9 cellular contexts compared by ENCODE assay signal in genomic region chr20:59027746-59028320, GRCh38. TPM values are rescaled to one million over a fixed set of nuclear protein-coding genes. Genes with fewer than 3 reads are reported as not detected.
DNase-seq lines count a peak whose midpoint lies in the region; ATAC-seq, FAIRE-seq and TF ChIP-seq lines count a peak whose summit lies in the region.
"Had no signal": no experiment of that assay in that cellular context is flagged by ENCODE, and none has a peak within 500 bp of the region (broad histone marks: within the 10 kb centered on the region; RNA-seq: fewer than 3 reads in every experiment).

No MANE protein-coding gene starts in this region.

- no peak for ATAC-seq in HepG2
- no peak for ATAC-seq in right lobe of liver
- ATAC-seq in GM21423 (IDR thresholded peaks at IDR 0.05; ENCODE audit: unreplicated experiment), result no peak

- POLR2A ChIA-PET in HepG2 (lab: Yijun Ruan, JAX), result interaction anchor here (1.6 kb wide), 1 partner anchor 47 kb away, joined by 4 read pairs; the partner anchor contains the start of gene NELFCD

- no peak for FAIRE-seq in HepG2 (lab: Jason Lieb, UNC)

- H3K9me3 ChIP-seq in HepG2 (ENCODE audit: low read length) (no peaks in the 10 kb centered on the region), right lobe of liver (no peaks in the 10 kb centered on the region), endodermal cell (ENCODE audit: control insufficient read depth, low read length) (no peaks in the 10 kb centered on the region), subcutaneous abdominal adipose tissue (ENCODE audit: control insufficient read depth in 5 of 5, low read length in 5 of 5) (no peaks in the 10 kb centered on the region)
- H3K9me3 ChIP-seq: testis had no signal

- no peak overlapping the region for H3K27ac Mint-ChIP-seq in endodermal cell

- H3K9ac ChIP-seq in HepG2 (ENCODE audit: insufficient read depth, low read depth, low read length) (no peak overlapping the region), endodermal cell (ENCODE audit: extremely low read depth, low read length, poor library complexity, severe bottlenecking) (no peak overlapping the region), subcutaneous abdominal adipose tissue (ENCODE audit: low read length in 5 of 5) (peak overlapping the region in 1 of 5 donors; percentile 47)

- peaks cover 64% of the 10 kb centered on the region for H3K27me3 Mint-ChIP-seq in endodermal cell (ENCODE audit: insufficient read depth)

- peaks cover 70% of the 10 kb centered on the region for H3K79me2 ChIP-seq in HepG2 (ENCODE audit: insufficient read depth, low read length)

- no peak overlapping the region for H3K4me3 Mint-ChIP-seq in endodermal cell

- no peak overlapping the region; a peak in 1 of 6 replicates for H3K4me3 ChIP-seq in HepG2 (replicated peaks in 1 of 3; ENCODE audit: insufficient read depth in 1 of 3, low read depth in 2 of 3, low read length in 3 of 3)
- no peak overlapping the region for H3K4me3 ChIP-seq in right lobe of liver
- peak overlapping the region; percentile 36 for H3K4me3 ChIP-seq in endodermal cell (ENCODE audit: low read length)
- H3K4me3 ChIP-seq in subcutaneous abdominal adipose tissue (ENCODE audit: low read depth in 1 of 5, low read length in 5 of 5), result no peak overlapping the region
- H3K4me3 ChIP-seq: testis had no signal

- H3K36me3 ChIP-seq in HepG2 (replicated peaks in 1 of 2; ENCODE audit: control insufficient read depth in 1 of 2, insufficient read depth in 2 of 2, low read length in 2 of 2) (peaks cover 32 to 65% of the 10 kb centered on the region in 2 experiments), right lobe of liver (peaks cover 4 to 56% (median 15%) of the 10 kb centered on the region in 4 donors), endodermal cell (ENCODE audit: control insufficient read depth, insufficient read depth, low read length) (peaks cover 69% of the 10 kb centered on the region), subcutaneous abdominal adipose tissue (ENCODE audit: control insufficient read depth in 5 of 5, insufficient read depth in 5 of 5, low read length in 5 of 5) (peaks cover 33 to 68% (median 54%) of the 10 kb centered on the region in 5 donors)

- H3K27ac ChIP-seq in HepG2 (ENCODE audit: extremely low read length, insufficient read depth, low read length) (no peak overlapping the region), right lobe of liver (no peak overlapping the region), endodermal cell (ENCODE audit: low read depth, low read length) (no peak overlapping the region), subcutaneous abdominal adipose tissue (ENCODE audit: low read depth, low read length) (peak overlapping the region; percentile 7)
- H3K27ac ChIP-seq: testis had no signal

- no TSS peak for BruUV-seq in HepG2 (replicated peaks; lab: Mats Ljungman, UMichigan)

- TF ChIP-seq POLR2A in HepG2 (IDR thresholded peaks at IDR 0.05; ENCODE audit: insufficient read depth in 1 of 2, low read depth in 2 of 2, low read length in 2 of 2), result no peak
- TF ChIP-seq POLR2A in right lobe of liver (IDR thresholded peaks at IDR 0.05), result no peak

- DNase-seq in HepG2 (ENCODE audit: low spot score) (no peak), right lobe of liver (no peak), endodermal cell (no peak)
- DNase-seq in stimulated activated CD4-positive, alpha-beta T cell treated with anti-CD3 and anti-CD28 coated beads, Interleukin-2, amount 100 ng/mL, for 24 hours, result no peak
- DNase-seq: AML-193, T1000, testis had no signal

- in situ Hi-C loops in HepG2 (cut with HindIII; ENCODE audit: extremely low pct_ligation_motif_present, low pct_unique_long_range_greater_than_20kb), result no loop called here

- no peaks in the 10 kb centered on the region for H3K9me3 Mint-ChIP-seq in endodermal cell

- TF ChIP-seq RAD21 in HepG2 (CRISPR knock-in tag; IDR thresholded peaks at IDR 0.05), result no peak

- 96% methylated on average over 8 of the region's 8 CpGs for WGBS in HepG2 (ENCODE audit: low lambda C conversion rate)
- 91% methylated on average over 8 of the region's 8 CpGs for WGBS in right lobe of liver (ENCODE audit: insufficient coverage, low coverage, low lambda C conversion rate, missing lambda C conversion rate)
- 74 to 76% methylated on average over 6 to 8 of the region's 8 CpGs for WGBS in endodermal cell (ENCODE audit: insufficient coverage in 1 of 2, insufficient read length in 1 of 2), 2 experiments

- peaks cover 70% of the 10 kb centered on the region for H3K36me3 Mint-ChIP-seq in endodermal cell (ENCODE audit: low read depth)

- peaks cover 30% of the 10 kb centered on the region for H3K4me1 Mint-ChIP-seq in endodermal cell

- peak overlapping the region; percentile 97; the same call in 1 of the 2 replicates for H3K4me2 ChIP-seq in HepG2 (ENCODE audit: low read depth, low read length)

- no peaks in the 10 kb centered on the region; a peak in 1 of 5 replicates for H3K27me3 ChIP-seq in HepG2 (ENCODE audit: control insufficient read depth in 1 of 2, insufficient read depth in 2 of 2, low read length in 2 of 2)
- no peaks in the 10 kb centered on the region for H3K27me3 ChIP-seq in right lobe of liver
- H3K27me3 ChIP-seq in endodermal cell (ENCODE audit: control insufficient read depth, insufficient read depth, low read length, poor library complexity, severe bottlenecking), result no peaks in the 10 kb centered on the region
- H3K27me3 ChIP-seq in subcutaneous abdominal adipose tissue (ENCODE audit: control insufficient read depth in 5 of 5, insufficient read depth in 4 of 5, low read length in 5 of 5), result no peaks in the 10 kb centered on the region
- H3K27me3 ChIP-seq: testis had no signal

- TF ChIP-seq EP300 in HepG2 (IDR thresholded peaks at IDR 0.05; ENCODE audit: low read depth in 2 of 2, low read length in 2 of 2), result no peak
- no peak for TF ChIP-seq EP300 in HepG2 (CRISPR knock-in tag; IDR thresholded peaks at IDR 0.05; ENCODE audit: borderline replicate concordance)

- CTCF ChIA-PET in HepG2 (lab: Yijun Ruan, JAX; ENCODE audit: low intra/inter-chr PET ratio, low total read pairs), result no interaction called here

- TF ChIP-seq CTCF in HepG2 (CRISPR knock-in tag; IDR thresholded peaks at IDR 0.05) (no peak), right lobe of liver (IDR thresholded peaks at IDR 0.05) (no peak), endodermal cell (conservative IDR thresholded peaks at IDR 0.05) (no peak)

- H2AFZ ChIP-seq in HepG2 (ENCODE audit: low read length), result no peak overlapping the region

- H4K20me1 ChIP-seq in HepG2 (ENCODE audit: insufficient read depth, low read length), result peaks cover 15% of the 10 kb centered on the region; the same call in 1 of the 2 replicates

- intact Hi-C loops in HepG2 (cut with micrococcal nuclease; ENCODE audit: unreplicated experiment) (no loop called here), right lobe of liver (cut with DNase I) (no loop called here)

- peaks cover 68% of the 10 kb centered on the region for H3K4me1 ChIP-seq in HepG2 (ENCODE audit: insufficient read depth, low read length)
- H3K4me1 ChIP-seq in right lobe of liver, result peaks cover 0 to 41% (median 14%) of the 10 kb centered on the region in 4 donors
- H3K4me1 ChIP-seq in endodermal cell (ENCODE audit: control insufficient read depth, insufficient read depth, low read length), result peaks cover 7% of the 10 kb centered on the region
- peaks cover 4 to 51% (median 49%) of the 10 kb centered on the region in 5 donors for H3K4me1 ChIP-seq in subcutaneous abdominal adipose tissue (ENCODE audit: control insufficient read depth in 5 of 5, insufficient read depth in 5 of 5, low read length in 5 of 5)

RNA-seq across cellular contexts. Expression of gene ATP5F1E, which starts 4.3 kb away (rescaled TPM):
- total RNA-seq in HepG2 (2016; rRNA removed; fragmentation: Illumina TruSeq; extraction: Trizol) (134 and 163 TPM in 2 replicates), right lobe of liver (10 to 100 TPM; 15.8 to 34.6 (median 30.5) TPM), endodermal cell (10 to 100 TPM; 52.6 to 62.6 TPM)
- total RNA-seq in HepG2 (2016; cell fraction: cytosol; rRNA removed; fragmentation: Illumina TruSeq; extraction: Trizol; ENCODE audit: low read depth), result 136 and 187 TPM in 2 replicates
- 135 and 172 TPM in 2 replicates for total RNA-seq in HepG2 (2016; cell fraction: insoluble cytoplasmic fraction; rRNA removed; fragmentation: Illumina TruSeq; extraction: Trizol)
- total RNA-seq in HepG2 (2016; cell fraction: membrane; rRNA removed; fragmentation: Illumina TruSeq; extraction: Trizol), result 188 and 230 TPM in 2 replicates
- total RNA-seq in HepG2 (2016; cell fraction: nucleus; rRNA removed; fragmentation: Illumina TruSeq; extraction: Trizol), result 74.5 and 76.2 TPM in 2 replicates
- polyA plus RNA-seq in HepG2 (2011; rRNA removed), result 99.9 and 121 TPM in 2 replicates
- 40.4 and 46.7 TPM in 2 replicates for polyA plus RNA-seq in HepG2 (2011; cell fraction: cytosol; rRNA removed)
- 11.8 and 17.3 TPM in 2 replicates for polyA plus RNA-seq in HepG2 (2011; cell fraction: nucleus; rRNA removed)
- 85.8 and 145 TPM in 2 replicates for polyA plus RNA-seq in HepG2 (2012)
- 146 and 191 TPM in 2 replicates for polyA plus RNA-seq in HepG2 (2016; cell fraction: cytosol; fragmentation: Illumina TruSeq; extraction: Trizol; ENCODE audit: low read depth)
- 167 and 175 TPM in 2 replicates for polyA plus RNA-seq in HepG2 (2016; cell fraction: insoluble cytoplasmic fraction; fragmentation: Illumina TruSeq; extraction: Trizol; ENCODE audit: low read depth)
- 151 and 201 TPM in 2 replicates for polyA plus RNA-seq in HepG2 (2016; cell fraction: membrane; fragmentation: Illumina TruSeq; extraction: Trizol; ENCODE audit: low read depth)
- polyA plus RNA-seq in HepG2 (2016; cell fraction: nucleus; fragmentation: Illumina TruSeq; extraction: Trizol; ENCODE audit: insufficient read depth, low read depth), result 88.7 and 95.7 TPM in 2 replicates
- polyA minus RNA-seq in HepG2 (2011; rRNA and poly(A)+ RNA removed; ENCODE audit: low replicate concordance), result 19.0 and 25.4 TPM in 2 replicates
- 21.2 and 23.6 TPM in 2 replicates for polyA minus RNA-seq in HepG2 (2011; cell fraction: cytosol; rRNA and poly(A)+ RNA removed)
- polyA minus RNA-seq in HepG2 (2011; cell fraction: nucleus; rRNA and poly(A)+ RNA removed), result 61.4 and 62.2 TPM in 2 replicates
- 73.3 TPM for polyA plus RNA-seq in endodermal cell (2013, experiment 1 of 2)
- polyA plus RNA-seq in endodermal cell (2013, experiment 2 of 2), result 79.4 TPM

RNA-seq across cellular contexts. Expression of gene TUBB1, which starts 8.6 kb away (rescaled TPM):
- total RNA-seq in HepG2 (2016; rRNA removed; fragmentation: Illumina TruSeq; extraction: Trizol), result 0.11 and 0.17 TPM in 2 replicates
- not detected in 2 replicates for total RNA-seq in HepG2 (2016; cell fraction: cytosol; rRNA removed; fragmentation: Illumina TruSeq; extraction: Trizol; ENCODE audit: low read depth)
- 0.17 and 0.25 TPM in 2 replicates for total RNA-seq in HepG2 (2016; cell fraction: insoluble cytoplasmic fraction; rRNA removed; fragmentation: Illumina TruSeq; extraction: Trizol)
- total RNA-seq in HepG2 (2016; cell fraction: membrane; rRNA removed; fragmentation: Illumina TruSeq; extraction: Trizol), result 0.07 TPM in 1 of 2 replicates, not detected in the other
- 0.09 and 0.16 TPM in 2 replicates for total RNA-seq in HepG2 (2016; cell fraction: nucleus; rRNA removed; fragmentation: Illumina TruSeq; extraction: Trizol)
- polyA plus RNA-seq in HepG2 (2011; rRNA removed), result 51.5 and 57.6 TPM in 2 replicates
- 32.3 and 32.4 TPM in 2 replicates for polyA plus RNA-seq in HepG2 (2011; cell fraction: cytosol; rRNA removed)
- polyA plus RNA-seq in HepG2 (2011; cell fraction: nucleus; rRNA removed), result 71.8 and 73.9 TPM in 2 replicates
- polyA plus RNA-seq in HepG2 (2012), result 7.2 and 22.3 TPM in 2 replicates
- polyA plus RNA-seq in HepG2 (2016; cell fraction: cytosol; fragmentation: Illumina TruSeq; extraction: Trizol; ENCODE audit: low read depth), result 0.03 TPM in 1 of 2 replicates, not detected in the other
- 0.23 and 0.33 TPM in 2 replicates for polyA plus RNA-seq in HepG2 (2016; cell fraction: insoluble cytoplasmic fraction; fragmentation: Illumina TruSeq; extraction: Trizol; ENCODE audit: low read depth)
- polyA plus RNA-seq in HepG2 (2016; cell fraction: membrane; fragmentation: Illumina TruSeq; extraction: Trizol; ENCODE audit: low read depth), result 0.05 and 0.07 TPM in 2 replicates
- 0.33 and 0.59 TPM in 2 replicates for polyA plus RNA-seq in HepG2 (2016; cell fraction: nucleus; fragmentation: Illumina TruSeq; extraction: Trizol; ENCODE audit: insufficient read depth, low read depth)
- 47.0 TPM in 1 of 2 replicates, not detected in the other for polyA minus RNA-seq in HepG2 (2011; rRNA and poly(A)+ RNA removed; ENCODE audit: low replicate concordance)
- polyA minus RNA-seq in HepG2 (2011; cell fraction: cytosol; rRNA and poly(A)+ RNA removed), result 17.2 and 17.4 TPM in 2 replicates
- 20.1 and 23.4 TPM in 2 replicates for polyA minus RNA-seq in HepG2 (2011; cell fraction: nucleus; rRNA and poly(A)+ RNA removed)
- 1 to 10 TPM in 1 of 6 experiments, under 1 TPM in 4, not detected in 1; 0.06 to 1.5 (median 0.31) TPM for total RNA-seq in right lobe of liver
- not detected for total RNA-seq in endodermal cell
- polyA plus RNA-seq in endodermal cell (2013, experiment 1 of 2), result not detected
- polyA plus RNA-seq in endodermal cell (2013, experiment 2 of 2), result not detected

RNA-seq across cellular contexts. Expression of gene PRELID3B, which starts 14.8 kb away (rescaled TPM):
- total RNA-seq in HepG2 (2016; rRNA removed; fragmentation: Illumina TruSeq; extraction: Trizol), result 42.6 and 59.8 TPM in 2 replicates
- 19.8 and 23.7 TPM in 2 replicates for total RNA-seq in HepG2 (2016; cell fraction: cytosol; rRNA removed; fragmentation: Illumina TruSeq; extraction: Trizol; ENCODE audit: low read depth)
- 40.7 and 62.3 TPM in 2 replicates for total RNA-seq in HepG2 (2016; cell fraction: insoluble cytoplasmic fraction; rRNA removed; fragmentation: Illumina TruSeq; extraction: Trizol)
- total RNA-seq in HepG2 (2016; cell fraction: membrane; rRNA removed; fragmentation: Illumina TruSeq; extraction: Trizol), result 47.0 and 50.1 TPM in 2 replicates
- 15.4 and 21.0 TPM in 2 replicates for total RNA-seq in HepG2 (2016; cell fraction: nucleus; rRNA removed; fragmentation: Illumina TruSeq; extraction: Trizol)
- polyA plus RNA-seq in HepG2 (2011; rRNA removed), result 19.5 and 23.3 TPM in 2 replicates
- polyA plus RNA-seq in HepG2 (2011; cell fraction: cytosol; rRNA removed), result 7.1 and 11.2 TPM in 2 replicates
- polyA plus RNA-seq in HepG2 (2011; cell fraction: nucleus; rRNA removed), result 6.0 and 7.6 TPM in 2 replicates
- 17.6 and 21.3 TPM in 2 replicates for polyA plus RNA-seq in HepG2 (2012)
- 16.2 and 20.1 TPM in 2 replicates for polyA plus RNA-seq in HepG2 (2016; cell fraction: cytosol; fragmentation: Illumina TruSeq; extraction: Trizol; ENCODE audit: low read depth)
- 46.4 and 46.8 TPM in 2 replicates for polyA plus RNA-seq in HepG2 (2016; cell fraction: insoluble cytoplasmic fraction; fragmentation: Illumina TruSeq; extraction: Trizol; ENCODE audit: low read depth)
- 29.0 and 30.9 TPM in 2 replicates for polyA plus RNA-seq in HepG2 (2016; cell fraction: membrane; fragmentation: Illumina TruSeq; extraction: Trizol; ENCODE audit: low read depth)
- polyA plus RNA-seq in HepG2 (2016; cell fraction: nucleus; fragmentation: Illumina TruSeq; extraction: Trizol; ENCODE audit: insufficient read depth, low read depth), result 22.7 and 25.0 TPM in 2 replicates
- 35.2 and 278 TPM in 2 replicates for polyA minus RNA-seq in HepG2 (2011; rRNA and poly(A)+ RNA removed; ENCODE audit: low replicate concordance)
- 23.0 and 32.6 TPM in 2 replicates for polyA minus RNA-seq in HepG2 (2011; cell fraction: cytosol; rRNA and poly(A)+ RNA removed)
- 9.5 and 14.8 TPM in 2 replicates for polyA minus RNA-seq in HepG2 (2011; cell fraction: nucleus; rRNA and poly(A)+ RNA removed)
- total RNA-seq in right lobe of liver, result 10 to 100 TPM; 16.3 to 37.5 (median 23.3) TPM
- total RNA-seq in endodermal cell, result 10 to 100 TPM; 48.6 to 50.8 TPM
- 54.6 TPM for polyA plus RNA-seq in endodermal cell (2013, experiment 1 of 2)
- polyA plus RNA-seq in endodermal cell (2013, experiment 2 of 2), result 51.3 TPM

RNA-seq across cellular contexts. Expression of gene CTSZ, which starts 20.8 kb away (rescaled TPM):
- total RNA-seq in HepG2 (2016; rRNA removed; fragmentation: Illumina TruSeq; extraction: Trizol), result not detected in 2 replicates
- total RNA-seq in HepG2 (2016; cell fraction: cytosol; rRNA removed; fragmentation: Illumina TruSeq; extraction: Trizol; ENCODE audit: low read depth), result not detected in 2 replicates
- not detected in 2 replicates for total RNA-seq in HepG2 (2016; cell fraction: insoluble cytoplasmic fraction; rRNA removed; fragmentation: Illumina TruSeq; extraction: Trizol)
- total RNA-seq in HepG2 (2016; cell fraction: membrane; rRNA removed; fragmentation: Illumina TruSeq; extraction: Trizol), result not detected in 2 replicates
- not detected in 2 replicates for total RNA-seq in HepG2 (2016; cell fraction: nucleus; rRNA removed; fragmentation: Illumina TruSeq; extraction: Trizol)
- 0.33 and 0.46 TPM in 2 replicates for polyA plus RNA-seq in HepG2 (2011; rRNA removed)
- 0.28 and 0.36 TPM in 2 replicates for polyA plus RNA-seq in HepG2 (2011; cell fraction: cytosol; rRNA removed)
- 0.23 and 0.59 TPM in 2 replicates for polyA plus RNA-seq in HepG2 (2011; cell fraction: nucleus; rRNA removed)
- 0.47 and 0.52 TPM in 2 replicates for polyA plus RNA-seq in HepG2 (2012)
- polyA plus RNA-seq in HepG2 (2016; cell fraction: cytosol; fragmentation: Illumina TruSeq; extraction: Trizol; ENCODE audit: low read depth), result not detected in 2 replicates
- not detected in 2 replicates for polyA plus RNA-seq in HepG2 (2016; cell fraction: insoluble cytoplasmic fraction; fragmentation: Illumina TruSeq; extraction: Trizol; ENCODE audit: low read depth)
- not detected in 2 replicates for polyA plus RNA-seq in HepG2 (2016; cell fraction: membrane; fragmentation: Illumina TruSeq; extraction: Trizol; ENCODE audit: low read depth)
- not detected in 2 replicates for polyA plus RNA-seq in HepG2 (2016; cell fraction: nucleus; fragmentation: Illumina TruSeq; extraction: Trizol; ENCODE audit: insufficient read depth, low read depth)
- polyA minus RNA-seq in HepG2 (2011; rRNA and poly(A)+ RNA removed; ENCODE audit: low replicate concordance), result 0.10 and 114 TPM in 2 replicates
- 0.70 TPM in 1 of 2 replicates, not detected in the other for polyA minus RNA-seq in HepG2 (2011; cell fraction: cytosol; rRNA and poly(A)+ RNA removed)
- polyA minus RNA-seq in HepG2 (2011; cell fraction: nucleus; rRNA and poly(A)+ RNA removed), result 1.0 TPM in 1 of 2 replicates, not detected in the other
- 100 to 1,000 TPM; 198 to 296 (median 222) TPM for total RNA-seq in right lobe of liver
- total RNA-seq in endodermal cell, result 10 to 100 TPM; 55.9 to 76.6 TPM
- 33.0 TPM for polyA plus RNA-seq in endodermal cell (2013, experiment 1 of 2)
- polyA plus RNA-seq in endodermal cell (2013, experiment 2 of 2), result 30.2 TPM

RNA-seq across cellular contexts. Expression of gene NELFCD, which starts 46.8 kb away (rescaled TPM):
- total RNA-seq in HepG2 (2016; rRNA removed; fragmentation: Illumina TruSeq; extraction: Trizol) (159 and 160 TPM in 2 replicates), right lobe of liver (10 to 100 TPM; 31.1 to 41.4 (median 36.5) TPM), endodermal cell (10 to 100 TPM; 66.6 to 72.5 TPM)
- total RNA-seq in HepG2 (2016; cell fraction: cytosol; rRNA removed; fragmentation: Illumina TruSeq; extraction: Trizol; ENCODE audit: low read depth), result 40.4 and 47.8 TPM in 2 replicates
- total RNA-seq in HepG2 (2016; cell fraction: insoluble cytoplasmic fraction; rRNA removed; fragmentation: Illumina TruSeq; extraction: Trizol), result 132 and 155 TPM in 2 replicates
- 73.6 and 76.0 TPM in 2 replicates for total RNA-seq in HepG2 (2016; cell fraction: membrane; rRNA removed; fragmentation: Illumina TruSeq; extraction: Trizol)
- 124 and 141 TPM in 2 replicates for total RNA-seq in HepG2 (2016; cell fraction: nucleus; rRNA removed; fragmentation: Illumina TruSeq; extraction: Trizol)
- 168 and 203 TPM in 2 replicates for polyA plus RNA-seq in HepG2 (2011; rRNA removed)
- 156 and 174 TPM in 2 replicates for polyA plus RNA-seq in HepG2 (2011; cell fraction: cytosol; rRNA removed)
- polyA plus RNA-seq in HepG2 (2011; cell fraction: nucleus; rRNA removed), result 553 and 648 TPM in 2 replicates
- polyA plus RNA-seq in HepG2 (2012), result 143 and 173 TPM in 2 replicates
- polyA plus RNA-seq in HepG2 (2016; cell fraction: cytosol; fragmentation: Illumina TruSeq; extraction: Trizol; ENCODE audit: low read depth), result 31.7 and 32.2 TPM in 2 replicates
- polyA plus RNA-seq in HepG2 (2016; cell fraction: insoluble cytoplasmic fraction; fragmentation: Illumina TruSeq; extraction: Trizol; ENCODE audit: low read depth), result 140 and 169 TPM in 2 replicates
- 55.0 and 56.1 TPM in 2 replicates for polyA plus RNA-seq in HepG2 (2016; cell fraction: membrane; fragmentation: Illumina TruSeq; extraction: Trizol; ENCODE audit: low read depth)
- 254 and 278 TPM in 2 replicates for polyA plus RNA-seq in HepG2 (2016; cell fraction: nucleus; fragmentation: Illumina TruSeq; extraction: Trizol; ENCODE audit: insufficient read depth, low read depth)
- 150 and 192 TPM in 2 replicates for polyA minus RNA-seq in HepG2 (2011; rRNA and poly(A)+ RNA removed; ENCODE audit: low replicate concordance)
- polyA minus RNA-seq in HepG2 (2011; cell fraction: cytosol; rRNA and poly(A)+ RNA removed), result 74.9 and 79.5 TPM in 2 replicates
- polyA minus RNA-seq in HepG2 (2011; cell fraction: nucleus; rRNA and poly(A)+ RNA removed), result 224 and 244 TPM in 2 replicates
- 126 TPM for polyA plus RNA-seq in endodermal cell (2013, experiment 1 of 2)
- polyA plus RNA-seq in endodermal cell (2013, experiment 2 of 2), result 112 TPM
